38 cellular contexts compared by ENCODE assay signal in the genomic region with DNA sequence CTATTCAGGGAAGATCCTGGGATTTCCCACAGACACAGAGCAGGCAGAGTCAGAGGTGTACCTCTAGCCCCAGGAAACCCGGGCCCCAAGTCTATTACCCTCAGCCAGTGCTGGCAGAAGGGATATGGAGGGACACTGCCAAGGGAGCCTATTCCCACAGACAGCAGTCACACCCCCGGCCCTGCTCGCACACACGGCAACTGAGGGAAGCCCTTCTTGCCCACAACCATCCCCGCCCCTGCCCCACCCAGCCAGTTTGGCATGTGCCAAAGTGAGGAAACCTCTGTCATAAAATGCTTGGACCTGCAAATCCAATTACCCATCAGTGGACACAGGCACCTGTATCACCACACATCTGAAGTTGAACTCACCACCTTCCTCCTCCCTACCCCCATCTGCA. TPM values are rescaled to one million over a fixed set of nuclear protein-coding genes. Genes with fewer than 3 reads are reported as not detected.
"Had no signal": no experiment of that assay in that cellular context is flagged by ENCODE, and none has a peak within 500 bp of the region (broad histone marks: within the 10 kb centered on the region; RNA-seq: fewer than 3 reads in every experiment).

No MANE protein-coding gene starts in this region.

- DNase-seq: activated CD4-positive, alpha-beta memory T cell treated with anti-CD3 and anti-CD28 coated beads for 36 hours; activated CD4-positive, alpha-beta T cell treated with anti-CD3 and anti-CD28 coated beads for 36 hours; activated CD4-positive, alpha-beta T cell treated with anti-CD3 and anti-CD28 coated beads, Interleukin-2, amount 10 ng/mL, durations not matched to agents 24 days and 14 days; activated CD4-positive, CD25-positive, alpha-beta regulatory T cell; activated CD4-positive, CD25-positive, alpha-beta regulatory T cell treated with anti-CD3 and anti-CD28 coated beads, Interleukin-2, amount 50 U/mL, for 72 hours; activated CD8-positive, alpha-beta memory T cell treated with anti-CD3 and anti-CD28 coated beads, Interleukin-2, amount 10 ng/mL, durations not matched to agents 7 days and 5 days; activated CD8-positive, alpha-beta memory T cell treated with anti-CD3 and anti-CD28 coated beads, Interleukin-2, amount 50 U/mL, for 4 hours; activated CD8-positive, alpha-beta T cell treated with anti-CD3 and anti-CD28 coated beads, Interleukin-2, amount 10 ng/mL, durations not matched to agents 7 days and 5 days; activated effector memory CD4-positive, alpha-beta T cell treated with anti-CD3 and anti-CD28 coated beads, Interleukin-2, amount 50 U/mL, for 16 hours; activated naive CD4-positive, alpha-beta T cell treated with anti-CD3 and anti-CD28 coated beads for 36 hours; activated naive CD8-positive, alpha-beta T cell treated with anti-CD3 and anti-CD28 coated beads for 36 hours; activated naive CD8-positive, alpha-beta T cell treated with anti-CD3 and anti-CD28 coated beads, Interleukin-2, amount 50 U/mL, for 24 hours; activated T-cell treated with anti-CD3 and anti-CD28 coated beads, Interleukin-2, amount 50 U/mL, for 1 hour; activated T-cell treated with anti-CD3 and anti-CD28 coated beads, Interleukin-2, amount 50 U/mL, for 48 hours; adrenal gland; amygdala; body of pancreas; central memory CD4-positive, alpha-beta T cell; cerebellar nuclear complex; colonic mucosa; effector CD8-positive, alpha-beta T cell; esophagus squamous epithelium; foreskin melanocyte; T-helper 2 cell had no signal

- H3K36me3 ChIP-seq: adrenal gland, breast epithelium, cardiac muscle cell, colonic mucosa, esophagus squamous epithelium had no signal

- H3K9me3 ChIP-seq: adrenal gland, body of pancreas, breast epithelium, colonic mucosa, esophagus squamous epithelium had no signal

- H3K4me3 ChIP-seq: adrenal gland, body of pancreas, breast epithelium, cardiac muscle cell, colonic mucosa, esophagus squamous epithelium had no signal

- H3K27me3 ChIP-seq: adrenal gland, body of pancreas, breast epithelium, cardiac muscle cell, colonic mucosa had no signal

- H3K4me1 ChIP-seq: adrenal gland, body of pancreas, breast epithelium, colonic mucosa, esophagus squamous epithelium had no signal

- H3K27ac ChIP-seq: adrenal gland, body of pancreas, breast epithelium, cardiac muscle cell, colonic mucosa, epithelial cell of prostate, esophagus squamous epithelium had no signal

- FAIRE-seq: endometrium, endothelial cell of umbilical vein had no signal

- ATAC-seq: activated CD4-positive, alpha-beta T cell treated with anti-CD3 and anti-CD28 coated beads for 36 hours; activated CD8-positive, alpha-beta memory T cell treated with anti-CD3 and anti-CD28 coated beads, Interleukin-2, amount 10 ng/mL, durations not matched to agents 7 days and 5 days; activated CD8-positive, alpha-beta T cell treated with anti-CD3 and anti-CD28 coated beads, Interleukin-2, amount 10 ng/mL, durations not matched to agents 7 days and 5 days; activated naive CD8-positive, alpha-beta T cell treated with anti-CD3 and anti-CD28 coated beads, Interleukin-2, amount 50 U/mL, for 24 hours; body of pancreas had no signal

RNA-seq across cellular contexts. Expression of a gene that starts 6.5 kb away (rescaled TPM):
- total RNA-seq: activated CD4-positive, alpha-beta memory T cell treated with anti-CD3 and anti-CD28 coated beads for 36 hours; activated CD4-positive, alpha-beta T cell treated with anti-CD3 and anti-CD28 coated beads for 36 hours; activated CD4-positive, alpha-beta T cell treated with anti-CD3 and anti-CD28 coated beads, Interleukin-2, amount 10 ng/mL, durations not matched to agents 24 days and 14 days; activated CD8-positive, alpha-beta memory T cell treated with anti-CD3 and anti-CD28 coated beads for 36 hours; activated CD8-positive, alpha-beta memory T cell treated with anti-CD3 and anti-CD28 coated beads, Interleukin-2, amount 10 ng/mL, durations not matched to agents 7 days and 5 days; activated CD8-positive, alpha-beta T cell treated with anti-CD3 and anti-CD28 coated beads, Interleukin-2, amount 10 ng/mL, durations not matched to agents 7 days and 5 days; activated naive CD4-positive, alpha-beta T cell treated with anti-CD3 and anti-CD28 coated beads for 36 hours; activated naive CD8-positive, alpha-beta T cell treated with anti-CD3 and anti-CD28 coated beads for 36 hours; activated T-helper 1 cell treated with anti-CD3 and anti-CD28 coated beads, Interleukin-12 subunit alpha, Interleukin-12 subunit beta, Interleukin-2, Interleukin-4 antibody, amounts not matched to agents 30 ng/mL and 10 ng/mL and 1 ng/mL, durations not matched to agents 14 hours and 24 hours and 36 hours; activated T-helper 2 cell treated with anti-CD3 and anti-CD28 coated beads, Interferon-gamma antibody, Interleukin-2, Interleukin-4, amounts not matched to agents 10 μg/mL and 5 μg/mL and 100 μg/mL, durations not matched to agents 14 hours and 24 hours and 36 hours; aorta; breast epithelium; colonic mucosa; dermis microvascular lymphatic vessel endothelial cell; endothelial cell of umbilical vein; esophagus squamous epithelium; fibroblast of lung; fibroblast of villous mesenchyme; T-helper 1 cell treated with Interleukin-12 subunit alpha and Interleukin-12 subunit beta and Interleukin-4 antibody, amounts not matched to agents 30 ng/mL and 1 ng/mL, for 36 hours had no signal
- polyA plus RNA-seq: adrenal gland, aorta, cardiac muscle cell, endothelial cell of umbilical vein, esophagus, fibroblast of lung had no signal

RNA-seq across cellular contexts. Expression of a gene that starts 21.3 kb away (rescaled TPM):
- total RNA-seq: activated CD4-positive, alpha-beta memory T cell treated with anti-CD3 and anti-CD28 coated beads for 36 hours; activated CD4-positive, alpha-beta T cell treated with anti-CD3 and anti-CD28 coated beads, Interleukin-2, amount 10 ng/mL, durations not matched to agents 24 days and 14 days; activated CD8-positive, alpha-beta memory T cell treated with anti-CD3 and anti-CD28 coated beads for 36 hours; activated CD8-positive, alpha-beta memory T cell treated with anti-CD3 and anti-CD28 coated beads, Interleukin-2, amount 10 ng/mL, durations not matched to agents 7 days and 5 days; activated CD8-positive, alpha-beta T cell treated with anti-CD3 and anti-CD28 coated beads, Interleukin-2, amount 10 ng/mL, durations not matched to agents 7 days and 5 days; activated naive CD4-positive, alpha-beta T cell treated with anti-CD3 and anti-CD28 coated beads for 36 hours; activated T-helper 1 cell treated with anti-CD3 and anti-CD28 coated beads, Interleukin-12 subunit alpha, Interleukin-12 subunit beta, Interleukin-2, Interleukin-4 antibody, amounts not matched to agents 30 ng/mL and 10 ng/mL and 1 ng/mL, durations not matched to agents 14 hours and 24 hours and 36 hours; activated T-helper 2 cell treated with anti-CD3 and anti-CD28 coated beads, Interferon-gamma antibody, Interleukin-2, Interleukin-4, amounts not matched to agents 10 μg/mL and 5 μg/mL and 100 μg/mL, durations not matched to agents 14 hours and 24 hours and 36 hours; adrenal gland; aorta; breast epithelium; colonic mucosa; dermis microvascular lymphatic vessel endothelial cell; endothelial cell of umbilical vein; esophagus squamous epithelium; fibroblast of lung; fibroblast of villous mesenchyme; T-helper 1 cell treated with Interleukin-12 subunit alpha and Interleukin-12 subunit beta and Interleukin-4 antibody, amounts not matched to agents 30 ng/mL and 1 ng/mL, for 36 hours had no signal
- polyA plus RNA-seq: cardiac muscle cell, endothelial cell of umbilical vein, esophagus, fibroblast of lung had no signal
